8 cellular contexts compared by ENCODE assay signal in genomic region chr12:5745251-5745888, GRCh38.
DNase-seq lines count a peak whose midpoint lies in the region; ATAC-seq and TF ChIP-seq lines count a peak whose summit lies in the region.

No MANE protein-coding gene starts in this region.

- ATAC-seq in HG03378 (IDR thresholded peaks at IDR 0.05; ENCODE audit: unreplicated experiment): no peak

- CTCF ChIA-PET in RWPE1 (lab: Yijun Ruan, JAX): interaction anchor here (0.5 to 1.4 kb wide), 9 partner anchors 29 to 704 kb away, joined by 3 to 4 read pairs (median 3); no protein-coding TSS in a partner anchor

- DNase-seq in NCI-H2081 (lab: John Stamatoyannopoulos, UW) (peak; percentile 21 to 45), NCI-H2081 treated with DMSO at 0.1 percent for 48 hours (lab: John Stamatoyannopoulos, UW) (no peak), HS-27A (ENCODE audit: low read depth) (peak; percentile 63), RWPE1 (ENCODE audit: low spot score) (peak; percentile 48), astrocyte of the hippocampus (ENCODE audit: low read depth, low spot score) (peak; percentile 63), iPS-NIHi11 (ENCODE audit: low spot score) (peak; percentile 92)
- DNase-seq in stimulated activated CD4-positive, alpha-beta T cell treated with anti-CD3 and anti-CD28 coated beads, Interleukin-1b, Interleukin-23, amount 100 ng/mL, for 4 hours (ENCODE audit: low read depth in 2 of 2): peak; percentile 22 to 23

- TF ChIP-seq CTCF in RWPE1 (conservative IDR thresholded peaks at IDR 0.05; ENCODE audit: low read depth): no peak

- no peak overlapping the region for H3K27ac ChIP-seq in RWPE1

- POLR2A ChIA-PET in RWPE1 (lab: Yijun Ruan, JAX; ENCODE audit: low non-redundant PET): no interaction called here
